In genomic region chr15:43872416-43873020, GRCh38 we compare ENCODE assay signal across 7 cellular contexts. TPM values are rescaled to one million over a fixed set of nuclear protein-coding genes. Genes with fewer than 3 reads are reported as not detected.
DNase-seq lines count a peak whose midpoint lies in the region; ATAC-seq, FAIRE-seq and TF ChIP-seq lines count a peak whose summit lies in the region.

No MANE protein-coding gene starts in this region.

- H3K9me3 ChIP-seq in endodermal cell (ENCODE audit: control insufficient read depth, low read length) (no peaks in the 10 kb centered on the region), mesenchymal stem cell (ENCODE audit: control insufficient read depth, low read length) (no peaks in the 10 kb centered on the region)

- H3K9ac ChIP-seq in endodermal cell (ENCODE audit: extremely low read depth, low read length, poor library complexity, severe bottlenecking) (no peak overlapping the region), mesenchymal stem cell (ENCODE audit: low read length) (no peak overlapping the region)

- H3K23ac ChIP-seq in mesenchymal stem cell (ENCODE audit: low read length in 2 of 2) = no peak overlapping the region

- no peak overlapping the region for H2BK5ac ChIP-seq in mesenchymal stem cell (ENCODE audit: low read depth, low read length, poor library complexity, severe bottlenecking)

- H3K4me3 ChIP-seq in H7 (ENCODE audit: insufficient read depth, low read depth, low read length) (no peak overlapping the region), endodermal cell (ENCODE audit: low read length) (no peak overlapping the region), mesenchymal stem cell (ENCODE audit: insufficient read depth in 1 of 2, low read depth in 1 of 2, low read length in 2 of 2) (no peak overlapping the region)

- no peak overlapping the region for H2BK15ac ChIP-seq in mesenchymal stem cell (ENCODE audit: low read depth, poor library complexity, severe bottlenecking)

- H3K27ac ChIP-seq in endodermal cell (ENCODE audit: low read depth, low read length) = no peak overlapping the region
- H3K27ac ChIP-seq in mesenchymal stem cell (ENCODE audit: low read length, poor library complexity, severe bottlenecking) = no peak overlapping the region

- H3K79me1 ChIP-seq in mesenchymal stem cell (replicated peaks; ENCODE audit: low read length, poor library complexity, severe bottlenecking) = peaks cover 8% of the 10 kb centered on the region

- FAIRE-seq in D721Med (lab: Jason Lieb, UNC) = peak; percentile 29

- H2BK12ac ChIP-seq in mesenchymal stem cell (ENCODE audit: low read length in 2 of 2) = no peak overlapping the region

- no peak overlapping the region for H4K91ac ChIP-seq in mesenchymal stem cell (ENCODE audit: low read length)

- H3K18ac ChIP-seq in mesenchymal stem cell (ENCODE audit: low read depth in 1 of 2, low read length in 2 of 2) = no peak overlapping the region

- no peaks in the 10 kb centered on the region for H3K27me3 Mint-ChIP-seq in endodermal cell (ENCODE audit: insufficient read depth)

- no peaks in the 10 kb centered on the region for H3K4me1 ChIP-seq in endodermal cell (ENCODE audit: control insufficient read depth, insufficient read depth, low read length)
- H3K4me1 ChIP-seq in mesenchymal stem cell (ENCODE audit: control insufficient read depth, insufficient read depth, low read depth, low read length) = peaks cover 2% of the 10 kb centered on the region

- H2BK120ac ChIP-seq in mesenchymal stem cell (ENCODE audit: low read depth, low read length) = no peak overlapping the region

- no peaks in the 10 kb centered on the region for H3K9me3 Mint-ChIP-seq in endodermal cell

- WGBS in endodermal cell (ENCODE audit: insufficient coverage in 1 of 2, insufficient read length in 1 of 2), 2 experiments = 73 to 78% methylated on average over 4 to 5 of the region's 6 CpGs
- 60% methylated on average over 4 of the region's 6 CpGs for WGBS in mesenchymal stem cell

- H3K14ac ChIP-seq in mesenchymal stem cell (ENCODE audit: low read length in 2 of 2) = no peak overlapping the region

- DNase-seq in D721Med (ENCODE audit: insufficient read length, low spot score) (peak; percentile 38), H7 (peak; percentile 81), RKO (ENCODE audit: low spot score) (peak; percentile 59), endodermal cell (peak; percentile 82), mesenchymal stem cell (peak; percentile 80), DMS153 treated with DMSO at 0.1 percent for 48 hours (lab: John Stamatoyannopoulos, UW; ENCODE audit: unreplicated experiment) (no peak)

- no peak overlapping the region for H2AK5ac ChIP-seq in mesenchymal stem cell (ENCODE audit: low read length, severe bottlenecking)

- no peak overlapping the region for H3K27ac Mint-ChIP-seq in endodermal cell

- peak; percentile 51 for TF ChIP-seq CTCF in D721Med (IDR thresholded peaks at IDR 0.05; ENCODE audit: insufficient read depth, missing control alignments)
- peak; percentile 85 for TF ChIP-seq CTCF in endodermal cell (conservative IDR thresholded peaks at IDR 0.05)

- H3K4me1 Mint-ChIP-seq in endodermal cell = no peaks in the 10 kb centered on the region

- no peak overlapping the region for H4K8ac ChIP-seq in mesenchymal stem cell (ENCODE audit: low read length)

- H3K27me3 ChIP-seq in H7 (ENCODE audit: control insufficient read depth, insufficient read depth, low read length) (no peaks in the 10 kb centered on the region), endodermal cell (ENCODE audit: control insufficient read depth, insufficient read depth, low read length, poor library complexity, severe bottlenecking) (no peaks in the 10 kb centered on the region), mesenchymal stem cell (ENCODE audit: control insufficient read depth in 1 of 2, insufficient read depth in 1 of 2, low read length in 2 of 2) (no peaks in the 10 kb centered on the region)

- no peak overlapping the region for H3K4ac ChIP-seq in mesenchymal stem cell (ENCODE audit: low read depth in 1 of 2, low read length in 2 of 2)

- no peak for ATAC-seq in HG03432 (IDR thresholded peaks at IDR 0.05; ENCODE audit: unreplicated experiment)

- no peak overlapping the region for H3K4me3 Mint-ChIP-seq in endodermal cell

- H3K36me3 ChIP-seq in H7 (replicated peaks; ENCODE audit: control insufficient read depth, insufficient read depth, low read length) (peaks cover 5% of the 10 kb centered on the region), endodermal cell (ENCODE audit: control insufficient read depth, insufficient read depth, low read length) (peaks cover 10% of the 10 kb centered on the region), mesenchymal stem cell (ENCODE audit: control insufficient read depth in 1 of 2, insufficient read depth in 2 of 2, low read depth in 1 of 2, low read length in 2 of 2) (peaks cover 19 to 24% of the 10 kb centered on the region in 2 experiments)

- peaks cover 6% of the 10 kb centered on the region for H3K36me3 Mint-ChIP-seq in endodermal cell (ENCODE audit: low read depth)

- no peak overlapping the region for H2AFZ ChIP-seq in mesenchymal stem cell (ENCODE audit: low read depth, low read length)

- no peak overlapping the region for H3K4me2 ChIP-seq in mesenchymal stem cell (ENCODE audit: low read length, poor library complexity, severe bottlenecking)

RNA-seq across cellular contexts. Expression of gene WDR76, which starts 45.7 kb away (rescaled TPM):
- 19.3 and 21.3 TPM in 2 replicates for total RNA-seq in H7 (2014; rRNA removed; shearing (Covaris generic))
- total RNA-seq in endodermal cell = 10 to 100 TPM; 22.6 to 34.4 TPM
- polyA plus RNA-seq in endodermal cell (2013, experiment 1 of 2) = 20.9 TPM
- polyA plus RNA-seq in endodermal cell (2013, experiment 2 of 2) = 21.0 TPM
- polyA plus RNA-seq in mesenchymal stem cell (2013, experiment 1 of 2) = 7.8 TPM
- 7.8 TPM for polyA plus RNA-seq in mesenchymal stem cell (2013, experiment 2 of 2)

RNA-seq across cellular contexts. Expression of gene MFAP1, which starts 48.0 kb away (rescaled TPM):
- 25.3 and 29.8 TPM in 2 replicates for total RNA-seq in H7 (2014; rRNA removed; shearing (Covaris generic))
- 10 to 100 TPM; 35.3 to 48.5 TPM for total RNA-seq in endodermal cell
- 38.7 TPM for polyA plus RNA-seq in endodermal cell (2013, experiment 1 of 2)
- polyA plus RNA-seq in endodermal cell (2013, experiment 2 of 2) = 36.3 TPM
- polyA plus RNA-seq in mesenchymal stem cell (2013, experiment 1 of 2) = 27.8 TPM
- 28.4 TPM for polyA plus RNA-seq in mesenchymal stem cell (2013, experiment 2 of 2)
